ENCODE assay signal across 8 cellular contexts in the genomic region with DNA sequence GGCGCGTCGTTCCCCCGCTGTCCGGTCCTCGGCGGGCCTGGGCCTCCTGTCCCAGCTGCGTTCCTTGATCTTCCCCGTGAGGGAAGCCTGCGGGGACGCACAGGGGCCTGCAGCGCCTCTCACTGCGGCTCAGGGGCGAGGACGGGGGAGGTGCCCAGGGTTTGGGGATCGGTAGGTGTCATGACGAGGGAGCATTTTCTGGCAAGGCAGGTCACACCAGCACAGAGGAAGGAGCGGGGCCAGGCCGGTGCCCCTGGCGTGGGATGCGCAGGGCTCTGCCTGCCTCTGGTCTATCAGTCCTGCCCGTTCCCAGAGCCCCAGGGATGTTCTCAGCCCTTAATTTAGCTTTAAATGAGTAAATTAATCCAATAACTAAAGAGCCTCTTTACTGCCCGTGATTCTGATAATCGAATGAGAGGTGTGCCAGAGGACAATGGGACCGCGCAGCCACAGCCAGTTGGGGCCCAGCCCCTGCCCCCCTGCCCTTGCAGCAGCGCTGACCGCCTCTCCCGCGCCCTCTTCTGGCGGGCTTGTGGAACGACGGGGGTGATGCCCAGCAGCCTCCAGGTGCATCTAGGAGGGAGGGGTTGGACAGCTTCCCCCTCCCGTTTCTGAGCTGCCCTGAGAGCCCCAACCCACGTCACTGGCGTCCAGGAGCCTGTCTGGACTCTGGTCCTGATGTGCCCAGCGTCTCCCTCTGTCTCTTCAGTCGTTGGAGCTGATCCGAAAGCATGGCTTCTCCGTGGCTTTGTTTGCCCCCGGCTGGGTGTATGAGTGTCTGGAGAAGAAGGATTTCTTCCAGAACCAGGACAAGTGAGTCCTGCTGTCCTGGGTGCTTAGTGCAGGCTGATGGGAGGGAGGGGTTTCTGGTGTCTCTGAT. TPM values are rescaled to one million over a fixed set of nuclear protein-coding genes. Genes with fewer than 3 reads are reported as not detected.
DNase-seq lines count a peak whose midpoint lies in the region; ATAC-seq and TF ChIP-seq lines count a peak whose summit lies in the region.

No MANE protein-coding gene starts in this region.

- H3K9me3 ChIP-seq in WERI-Rb-1 (ENCODE audit: severe bottlenecking) (no peaks in the 10 kb centered on the region), colonic mucosa (no peaks in the 10 kb centered on the region), lung (ENCODE audit: control insufficient read depth in 2 of 2, insufficient read depth in 1 of 2, low read length in 1 of 2) (no peaks in the 10 kb centered on the region), transverse colon (no peaks in the 10 kb centered on the region)

- intact Hi-C loops in colonic mucosa (cut with DNase I) (no loop called here), transverse colon (cut with DNase I; ENCODE audit: low total_unique reads) (loop anchor here (1.0 kb wide), 1 partner anchor 35 kb away; no protein-coding TSS in a partner anchor)

- H3K4me1 ChIP-seq in colonic mucosa (no peaks in the 10 kb centered on the region), lung (ENCODE audit: control insufficient read depth in 2 of 2, insufficient read depth in 2 of 2, low read length in 2 of 2) (no peaks in the 10 kb centered on the region), transverse colon (peaks cover 0 to 13% (median 5%) of the 10 kb centered on the region in 4 donors)

- peak; percentile 98 for TF ChIP-seq CTCF in WERI-Rb-1 (IDR thresholded peaks at IDR 0.05; ENCODE audit: low read depth, low read length)
- TF ChIP-seq CTCF in colonic mucosa (IDR thresholded peaks at IDR 0.05), result peak; percentile 62
- TF ChIP-seq CTCF in lung (IDR thresholded peaks at IDR 0.05; ENCODE audit: control extremely low read depth, extremely low read depth), result peak; percentile 7
- peak; percentile 79 to 88 (median 83) for TF ChIP-seq CTCF in transverse colon (IDR thresholded peaks at IDR 0.05)

- in situ Hi-C loops in transverse colon (cut with MboI; ENCODE audit: low pct_ligation_motif_present in 1 of 4, low pct_unique_long_range_greater_than_20kb in 1 of 4, low sequenced_read_pairs in 3 of 4), result no loop called here

- DNase-seq in DMS114 treated with DMSO at 0.1 percent for 48 hours (lab: John Stamatoyannopoulos, UW; ENCODE audit: unreplicated experiment) (peak; percentile 3), Kasumi-1 (lab: John Stamatoyannopoulos, UW) (peak; percentile 10 to 52), WERI-Rb-1 (peak; percentile 86), colonic mucosa (peak; percentile 40), lung (ENCODE audit: low spot score) (no peak), transverse colon (peak; percentile 55), middle frontal gyrus (ENCODE audit: extremely low spot score, low spot score) (no peak)

- H3K27me3 ChIP-seq in WERI-Rb-1 (ENCODE audit: insufficient read depth, low read depth, severe bottlenecking) (no peaks in the 10 kb centered on the region), colonic mucosa (no peaks in the 10 kb centered on the region), lung (ENCODE audit: control insufficient read depth, insufficient read depth) (no peaks in the 10 kb centered on the region), transverse colon (no peaks in the 10 kb centered on the region)

- ATAC-seq in lung (ENCODE audit: insufficient read depth, low FRiP score) (no peak), HG02798 (IDR thresholded peaks at IDR 0.05; ENCODE audit: poor library complexity, unreplicated experiment) (no peak)

- peak overlapping the region; percentile 7; the same call in 1 of the 2 replicates for H3K27ac ChIP-seq in WERI-Rb-1
- H3K27ac ChIP-seq in colonic mucosa, result no peak overlapping the region
- no peak overlapping the region for H3K27ac ChIP-seq in lung (ENCODE audit: low read depth in 1 of 2, low read length in 1 of 2)
- no peak overlapping the region for H3K27ac ChIP-seq in transverse colon

- H3K4me3 ChIP-seq in WERI-Rb-1 (ENCODE audit: low read depth, low read length) (no peak overlapping the region), colonic mucosa (no peak overlapping the region), lung (no peak overlapping the region), transverse colon (no peak overlapping the region)

- WGBS in lung, 2 donors, result 71% methylated on average over 41 of the region's 41 CpGs
- WGBS in transverse colon (ENCODE audit: low coverage in 1 of 2), 2 donors, result 65 to 87% methylated on average over 6 to 41 of the region's 41 CpGs

- no peak for TF ChIP-seq EP300 in transverse colon (IDR thresholded peaks at IDR 0.05; ENCODE audit: low read depth)

- H3K36me3 ChIP-seq in WERI-Rb-1 (peaks cover 90% of the 10 kb centered on the region), colonic mucosa (no peaks in the 10 kb centered on the region), lung (ENCODE audit: control insufficient read depth in 2 of 2, insufficient read depth in 2 of 2, low read length in 2 of 2) (peaks cover 5 to 66% of the 10 kb centered on the region in 2 donors), transverse colon (peaks cover 0 to 16% (median 8%) of the 10 kb centered on the region in 4 donors)

- TF ChIP-seq POLR2A in transverse colon (IDR thresholded peaks at IDR 0.05), result no peak

- no peak overlapping the region for H3K9ac ChIP-seq in colonic mucosa (ENCODE audit: low read depth in 2 of 2, low read length in 2 of 2)

RNA-seq across cellular contexts. Expression of a gene that starts 7.9 kb away (rescaled TPM):
- 100 to 1,000 TPM in 1 of 2 donors, 10 to 100 TPM in 1; 53.4 to 111 TPM for total RNA-seq in colonic mucosa
- total RNA-seq in lung, result 10 to 100 TPM; 36.7 to 45.7 TPM
- 10 to 100 TPM; 19.0 to 28.4 TPM for polyA plus RNA-seq in lung
- total RNA-seq in transverse colon, result 100 to 1,000 TPM in 2 of 4 donors, 10 to 100 TPM in 2; 74.7 to 335 (median 121) TPM

RNA-seq across cellular contexts. Expression of a gene that starts 58.6 kb away (rescaled TPM):
- 10 to 100 TPM; 10.4 to 12.1 TPM for total RNA-seq in colonic mucosa
- 10 to 100 TPM in 1 of 2 donors, 1 to 10 TPM in 1; 7.4 to 35.7 TPM for total RNA-seq in lung
- polyA plus RNA-seq in lung, result 10 to 100 TPM; 24.3 to 84.5 TPM
- total RNA-seq in transverse colon, result 10 to 100 TPM in 2 of 4 donors, 1 to 10 TPM in 2; 5.4 to 35.5 (median 12.0) TPM

Comparison
In these comparisons a context has a peak if more than half of its experiments do, and no peak if none do; other contexts are left out.
1. DNase-seq: peak in DMS114 treated with DMSO at 0.1 percent for 48 hours (single experiment), Kasumi-1 (2 of 2), WERI-Rb-1 (single experiment), colonic mucosa (single experiment) and transverse colon (single experiment); none in lung (single experiment) and middle frontal gyrus (single experiment).
2. CTCF ChIP-seq: peak in every context shown above with its lines; median percentile 98 in WERI-Rb-1; 83 in transverse colon; 62 in colonic mucosa; 7 in lung.